7 cellular contexts compared by ENCODE assay signal in genomic region chr7:50792342-50793114, GRCh38. TPM values are rescaled to one million over a fixed set of nuclear protein-coding genes. Genes with fewer than 3 reads are reported as not detected.
DNase-seq lines count a peak whose midpoint lies in the region; ATAC-seq, FAIRE-seq and TF ChIP-seq lines count a peak whose summit lies in the region.

No MANE protein-coding gene starts in this region.

- ATAC-seq in K562, result peak; percentile 68

- H3K9me1 ChIP-seq in K562 (ENCODE audit: control insufficient read depth, insufficient read depth, low read length), result peaks cover 3% of the 10 kb centered on the region

- peak; percentile 87 for TF ChIP-seq EP300 in K562 (IDR thresholded peaks at IDR 0.05; ENCODE audit: low read length)

- peaks cover 5% of the 10 kb centered on the region; the same call in 1 of the 3 replicates for H3K36me3 ChIP-seq in K562 (ENCODE audit: control insufficient read depth, insufficient read depth, low read length)
- no peaks in the 10 kb centered on the region for H3K36me3 ChIP-seq in iPS-20b (ENCODE audit: insufficient read depth, low read depth, low read length)
- H3K36me3 ChIP-seq in skeletal muscle tissue (ENCODE audit: control insufficient read depth in 3 of 3, insufficient read depth in 3 of 3, low read length in 3 of 3), result no peaks in the 10 kb centered on the region

- H3K4me1 ChIP-seq in K562 (replicated peaks in 1 of 2; ENCODE audit: control insufficient read depth in 2 of 2, insufficient read depth in 2 of 2, low read length in 2 of 2) (peaks cover 18 to 30% of the 10 kb centered on the region in 2 experiments; a peak in 4 of 5 replicates), iPS-20b (ENCODE audit: insufficient read depth, low read length) (peaks cover 22% of the 10 kb centered on the region; the same call in 1 of the 2 replicates), skeletal muscle tissue (ENCODE audit: control insufficient read depth in 3 of 3, insufficient read depth in 3 of 3, low read length in 3 of 3) (peaks cover 17 to 23% (median 19%) of the 10 kb centered on the region in 3 donors)

- H4K20me1 ChIP-seq in K562 (replicated peaks; ENCODE audit: control insufficient read depth, insufficient read depth, low read length), result peaks cover 17% of the 10 kb centered on the region

- TF ChIP-seq RAD21 in K562 (CRISPR knock-in tag; conservative IDR thresholded peaks at IDR 0.05 in 1 of 2, IDR thresholded peaks at IDR 0.05 in 1 of 2), result peak in 1 of 2 experiments; percentile 21; a peak in 1 of 4 replicates

- H3K9me3 ChIP-seq in K562 (replicated peaks; ENCODE audit: control insufficient read depth, insufficient read depth, low read depth, low read length), result no peaks in the 10 kb centered on the region
- peaks cover 4% of the 10 kb centered on the region for H3K9me3 ChIP-seq in iPS-20b (ENCODE audit: insufficient read depth, low read depth, low read length)
- H3K9me3 ChIP-seq in skeletal muscle tissue (ENCODE audit: control insufficient read depth in 3 of 3, low read length in 3 of 3), result peaks cover 0 to 2% (median 0%) of the 10 kb centered on the region in 3 donors

- H3K4me3 ChIP-seq in K562 (peak overlapping the region; percentile 69), iPS-20b (ENCODE audit: low read length) (peak overlapping the region; percentile 71), skeletal muscle tissue (ENCODE audit: low read length in 3 of 3) (peak overlapping the region; percentile 70 to 89 (median 85))

- H3K9ac ChIP-seq in K562 (ENCODE audit: insufficient read depth in 1 of 2, low read depth in 2 of 2, low read length in 2 of 2), result peak overlapping the region; percentile 91 to 93
- peak overlapping the region; percentile 80 for H3K9ac ChIP-seq in iPS-20b (ENCODE audit: low read depth, low read length)
- peak overlapping the region; percentile 79 to 86 (median 83) for H3K9ac ChIP-seq in skeletal muscle tissue (ENCODE audit: low read depth in 1 of 3, low read length in 3 of 3)

- in situ Hi-C loops in K562 (cut with MboI), result no loop called here

- under 1% methylated on average over 45 of the region's 91 CpGs for WGBS in K562 (ENCODE audit: insufficient coverage, low coverage, missing lambda C conversion rate)

- peak overlapping the region; percentile 57 for H2AFZ ChIP-seq in K562 (ENCODE audit: low read depth, low read length)

- H3K79me2 ChIP-seq in K562 (ENCODE audit: control insufficient read depth, insufficient read depth, low read length), result peaks cover 53% of the 10 kb centered on the region

- DNase-seq in GM03348 (ENCODE audit: low spot score) (peak; percentile 81), NOMO-1 treated with DMSO at 0.1 percent for 48 hours (lab: John Stamatoyannopoulos, UW; ENCODE audit: unreplicated experiment) (peak; percentile 3), K562 (ENCODE audit: extremely low read depth in 1 of 4, low spot score in 3 of 4) (peak; percentile 69 to 82 (median 79)), activated gamma-delta T cell (lab: John Stamatoyannopoulos, UW) (no peak), cortex of kidney (lab: John Stamatoyannopoulos, UW) (no peak)

- peak; percentile 59 for TF ChIP-seq POLR2A in K562 (conservative IDR thresholded peaks at IDR 0.05)

- H3K27ac ChIP-seq in K562 (ENCODE audit: extremely low read depth, low read depth, low read length) (peak overlapping the region; percentile 84), iPS-20b (ENCODE audit: low read length) (no peak overlapping the region), skeletal muscle tissue (ENCODE audit: low read depth, low read length) (no peak overlapping the region)

- no TSS peak for BruUV-seq in K562 (replicated peaks; lab: Mats Ljungman, UMichigan)

- CTCF ChIA-PET in K562 (lab: Yijun Ruan, JAX; ENCODE audit: low intra/inter-chr PET ratio), result no interaction called here

- TF ChIP-seq CTCF in K562 (IDR thresholded peaks at IDR 0.05 in 2 of 3, conservative IDR thresholded peaks at IDR 0.05 in 1 of 3; ENCODE audit: insufficient read depth in 2 of 3, low read depth in 1 of 3, low read length in 3 of 3), result no peak

- intact Hi-C loops in K562 (cut with micrococcal nuclease), result loop anchor here (2.0 to 5.0 kb wide), 2 partner anchors 65 to 96 kb away; no protein-coding TSS in a partner anchor

- FAIRE-seq in K562 (lab: Jason Lieb, UNC), result peak; percentile 74

- POLR2A ChIA-PET in K562 (lab: Yijun Ruan, JAX), result interaction anchor here (0.8 kb wide), 1 partner anchor 8 kb away, joined by 3 read pairs; no protein-coding TSS in a partner anchor

- H3K27me3 ChIP-seq in K562 (ENCODE audit: control insufficient read depth in 2 of 2, insufficient read depth in 2 of 2, low read length in 2 of 2) (no peaks in the 10 kb centered on the region; a peak in 1 of 5 replicates), iPS-20b (ENCODE audit: insufficient read depth, low read length) (peaks cover 25% of the 10 kb centered on the region), skeletal muscle tissue (ENCODE audit: control insufficient read depth in 3 of 3, insufficient read depth in 3 of 3, low read length in 3 of 3) (no peaks in the 10 kb centered on the region)

- H3K4me2 ChIP-seq in K562 (ENCODE audit: insufficient read depth, low read length), result peak overlapping the region; percentile 84

TF ChIP-seq in K562, 482 proteins besides CTCF, POLR2A, EP300 and RAD21 (continues in another document):
- no peak for TF ChIP-seq USF1 (CRISPR knock-in tag; IDR thresholded peaks at IDR 0.05)
- no peak for TF ChIP-seq RBM22 (IDR thresholded peaks at IDR 0.05; ENCODE audit: low read depth, low read length, poor library complexity, severe bottlenecking)
- TF ChIP-seq MIER1 (IDR thresholded peaks at IDR 0.05; ENCODE audit: low read depth), result no peak
- TF ChIP-seq FOXO4 (CRISPR knock-in tag; IDR thresholded peaks at IDR 0.05), result no peak
- TF ChIP-seq CEBPB (tag; IDR thresholded peaks at IDR 0.05), result peak; percentile 84
- no peak for TF ChIP-seq DEAF1 (CRISPR knock-in tag; IDR thresholded peaks at IDR 0.05)

RNA-seq across cellular contexts. Expression of gene GRB10, which starts 9.8 kb away (rescaled TPM):
- 155 and 246 TPM in 2 replicates for total RNA-seq in K562 (2011; cell fraction: chromatin; rRNA removed; ENCODE audit: low replicate concordance)
- total RNA-seq in K562 (2011; cell fraction: nucleolus; rRNA removed), result 95.1 and 108 TPM in 2 replicates
- 149 and 184 TPM in 2 replicates for total RNA-seq in K562 (2011; cell fraction: nucleoplasm; rRNA removed)
- total RNA-seq in K562 (2014; rRNA removed) (56.5 and 57.4 TPM in 2 replicates), K562 (2014; rRNA removed; fragmentation: Illumina TruSeq; extraction: Trizol) (43.4 and 44.0 TPM in 2 replicates), K562 (2015; rRNA removed; fragmentation: Illumina TruSeq; extraction: Trizol) (25.8 and 28.6 TPM in 2 replicates), K562 (2021) (77.7 and 88.5 TPM in 2 replicates), skeletal muscle tissue (17.7 TPM)
- polyA plus RNA-seq in K562 (2011; rRNA removed) (26.9 and 28.0 TPM in 2 replicates), K562 (2014; fragmentation: Illumina TruSeq; extraction: Trizol) (48.1 and 49.0 TPM in 2 replicates), K562 (2014; fragmentation: Nextera tagmentation; extraction: Ambion mirVana) (1 to 10 TPM; 8.9 to 9.9 TPM), K562 (2014; rRNA removed) (39.0 and 40.7 TPM in 2 replicates)
- 24.2 and 25.9 TPM in 2 replicates for polyA plus RNA-seq in K562 (2011; cell fraction: cytosol; rRNA removed)
- 56.8 and 69.8 TPM in 2 replicates for polyA plus RNA-seq in K562 (2011; cell fraction: nucleus; rRNA removed)
- 33.8 and 79.4 TPM in 2 replicates for polyA plus RNA-seq in K562 (2012)
- 62.8 and 74.1 TPM in 2 replicates for polyA minus RNA-seq in K562 (2011; rRNA and poly(A)+ RNA removed)
- polyA minus RNA-seq in K562 (2011; cell fraction: cytosol; rRNA and poly(A)+ RNA removed), result 35.8 and 51.6 TPM in 2 replicates
- 75.0 and 114 TPM in 2 replicates for polyA minus RNA-seq in K562 (2011; cell fraction: nucleus; rRNA and poly(A)+ RNA removed)

Comparison
In these comparisons a context has a peak if more than half of its experiments do, and no peak if none do; other contexts are left out.
1. DNase-seq: peak in GM03348 (single experiment), NOMO-1 treated with DMSO at 0.1 percent for 48 hours (single experiment) and K562 (4 of 4); none in activated gamma-delta T cell (single experiment) and cortex of kidney (single experiment).
2. Peak in every context shown above with its lines, with median percentiles within 50 percentile points of each other: H3K4me3 ChIP-seq and H3K9ac ChIP-seq.